In the genomic region with DNA sequence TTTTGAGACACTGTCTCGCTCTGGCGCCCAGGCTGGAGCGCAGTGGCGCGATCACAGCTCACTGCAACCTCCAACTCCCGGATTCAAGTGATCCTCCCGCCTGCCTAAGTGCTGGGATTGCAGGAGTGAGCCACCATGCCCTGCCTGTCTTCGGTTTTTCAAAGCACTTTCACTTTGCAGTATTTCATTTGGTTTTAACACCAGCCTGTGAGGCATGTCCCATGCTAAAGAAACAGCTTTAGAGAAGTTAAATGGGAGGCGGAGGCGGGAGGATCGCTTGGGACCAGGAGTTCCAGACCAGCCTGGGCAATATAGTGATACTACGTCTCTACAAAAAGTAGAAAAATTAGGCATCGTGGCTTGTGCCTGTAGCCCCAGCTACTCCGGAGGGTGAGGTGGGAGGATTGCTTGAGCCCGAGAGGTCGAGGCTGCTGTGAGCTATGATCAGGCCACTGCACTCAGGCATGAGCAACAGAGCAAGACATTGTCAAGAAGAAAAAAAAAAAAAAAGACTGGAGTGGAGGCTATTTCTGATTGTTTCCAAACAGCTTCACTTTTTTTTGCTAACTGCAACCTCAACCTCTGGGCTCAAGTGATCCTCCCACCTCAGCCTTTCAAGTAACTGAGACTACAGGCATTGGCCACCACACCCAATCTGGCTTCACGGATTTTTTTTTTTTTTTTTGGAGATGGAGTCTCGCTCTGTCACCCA, we compare ENCODE assay signal across 1 cellular context.
A peak's percentile ranks its signal among the peaks of the same experiment; 100 is the strongest.
TF ChIP-seq lines count a peak whose summit lies in the region.

No MANE protein-coding gene starts in this region.

TF ChIP-seq in GM12878, 131 proteins besides CTCF, POLR2A, EP300 and RAD21:
- TF ChIP-seq BMI1 (IDR thresholded peaks at IDR 0.05; ENCODE audit: borderline replicate concordance) (no peak), BCL11A (IDR thresholded peaks at IDR 0.05; ENCODE audit: low read depth, low read length) (no peak), CEBPB (IDR thresholded peaks at IDR 0.05; ENCODE audit: borderline replicate concordance in 1 of 2, low read depth in 2 of 2, low read length in 2 of 2) (no peak), ESRRA (IDR thresholded peaks at IDR 0.05; ENCODE audit: low read length) (no peak), SRF (IDR thresholded peaks at IDR 0.05; ENCODE audit: low read depth in 2 of 2, low read length in 2 of 2) (0 out of 4 replicates have a peak, but pooled peaks of 1 of the 2 experiments have one; percentile 52), IKZF2 (IDR thresholded peaks at IDR 0.05) (no peak), MTA2 (IDR thresholded peaks at IDR 0.05; ENCODE audit: low read depth) (no peak), SMC3 (IDR thresholded peaks at IDR 0.05; ENCODE audit: borderline replicate concordance, low read length) (no peak), GATAD2B (conservative IDR thresholded peaks at IDR 0.05; ENCODE audit: low read depth) (no peak), BRCA1 (IDR thresholded peaks at IDR 0.05; ENCODE audit: low read depth, low read length) (no peak), BHLHE40 (IDR thresholded peaks at IDR 0.05; ENCODE audit: borderline replicate concordance in 1 of 2, low read depth in 2 of 2, low read length in 1 of 2) (no peak), MYB (IDR thresholded peaks at IDR 0.05; ENCODE audit: borderline replicate concordance, low read depth, low read length) (no peak), IKZF1 (conservative IDR thresholded peaks at IDR 0.05) (no peak), TCF3 (IDR thresholded peaks at IDR 0.05; ENCODE audit: borderline replicate concordance, insufficient read depth, low read depth, low read length) (no peak), SPI1 (IDR thresholded peaks at IDR 0.05; ENCODE audit: borderline replicate concordance, insufficient read depth, low read depth, low read length) (no peak), ZNF217 (IDR thresholded peaks at IDR 0.05) (no peak), ZNF384 (IDR thresholded peaks at IDR 0.05; ENCODE audit: borderline replicate concordance, low read depth, low read length) (peak; percentile 58), KLF5 (IDR thresholded peaks at IDR 0.05; ENCODE audit: partially characterized antibody) (no peak), FOS (IDR thresholded peaks at IDR 0.05; ENCODE audit: borderline replicate concordance, extremely low read depth, insufficient read length) (no peak), CBX5 (IDR thresholded peaks at IDR 0.05; ENCODE audit: low read depth) (0 out of 2 replicates have a peak, but pooled peaks have one; percentile 11), MYC (IDR thresholded peaks at IDR 0.05; ENCODE audit: insufficient read depth, insufficient read length, insufficient replicate concordance, low read length, severe bottlenecking) (no peak)
- TF ChIP-seq, protein P1, sequence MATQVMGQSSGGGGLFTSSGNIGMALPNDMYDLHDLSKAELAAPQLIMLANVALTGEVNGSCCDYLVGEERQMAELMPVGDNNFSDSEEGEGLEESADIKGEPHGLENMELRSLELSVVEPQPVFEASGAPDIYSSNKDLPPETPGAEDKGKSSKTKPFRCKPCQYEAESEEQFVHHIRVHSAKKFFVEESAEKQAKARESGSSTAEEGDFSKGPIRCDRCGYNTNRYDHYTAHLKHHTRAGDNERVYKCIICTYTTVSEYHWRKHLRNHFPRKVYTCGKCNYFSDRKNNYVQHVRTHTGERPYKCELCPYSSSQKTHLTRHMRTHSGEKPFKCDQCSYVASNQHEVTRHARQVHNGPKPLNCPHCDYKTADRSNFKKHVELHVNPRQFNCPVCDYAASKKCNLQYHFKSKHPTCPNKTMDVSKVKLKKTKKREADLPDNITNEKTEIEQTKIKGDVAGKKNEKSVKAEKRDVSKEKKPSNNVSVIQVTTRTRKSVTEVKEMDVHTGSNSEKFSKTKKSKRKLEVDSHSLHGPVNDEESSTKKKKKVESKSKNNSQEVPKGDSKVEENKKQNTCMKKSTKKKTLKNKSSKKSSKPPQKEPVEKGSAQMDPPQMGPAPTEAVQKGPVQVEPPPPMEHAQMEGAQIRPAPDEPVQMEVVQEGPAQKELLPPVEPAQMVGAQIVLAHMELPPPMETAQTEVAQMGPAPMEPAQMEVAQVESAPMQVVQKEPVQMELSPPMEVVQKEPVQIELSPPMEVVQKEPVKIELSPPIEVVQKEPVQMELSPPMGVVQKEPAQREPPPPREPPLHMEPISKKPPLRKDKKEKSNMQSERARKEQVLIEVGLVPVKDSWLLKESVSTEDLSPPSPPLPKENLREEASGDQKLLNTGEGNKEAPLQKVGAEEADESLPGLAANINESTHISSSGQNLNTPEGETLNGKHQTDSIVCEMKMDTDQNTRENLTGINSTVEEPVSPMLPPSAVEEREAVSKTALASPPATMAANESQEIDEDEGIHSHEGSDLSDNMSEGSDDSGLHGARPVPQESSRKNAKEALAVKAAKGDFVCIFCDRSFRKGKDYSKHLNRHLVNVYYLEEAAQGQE (IDR thresholded peaks at IDR 0.05; ENCODE audit: low read depth, low read length): no peak
- TF ChIP-seq, protein P2, sequence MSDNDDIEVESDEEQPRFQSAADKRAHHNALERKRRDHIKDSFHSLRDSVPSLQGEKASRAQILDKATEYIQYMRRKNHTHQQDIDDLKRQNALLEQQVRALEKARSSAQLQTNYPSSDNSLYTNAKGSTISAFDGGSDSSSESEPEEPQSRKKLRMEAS (IDR thresholded peaks at IDR 0.05; ENCODE audit: low read depth, low read length): 0 out of 2 replicates have a peak, but pooled peaks have one; percentile 21
- TF ChIP-seq, protein P3, sequence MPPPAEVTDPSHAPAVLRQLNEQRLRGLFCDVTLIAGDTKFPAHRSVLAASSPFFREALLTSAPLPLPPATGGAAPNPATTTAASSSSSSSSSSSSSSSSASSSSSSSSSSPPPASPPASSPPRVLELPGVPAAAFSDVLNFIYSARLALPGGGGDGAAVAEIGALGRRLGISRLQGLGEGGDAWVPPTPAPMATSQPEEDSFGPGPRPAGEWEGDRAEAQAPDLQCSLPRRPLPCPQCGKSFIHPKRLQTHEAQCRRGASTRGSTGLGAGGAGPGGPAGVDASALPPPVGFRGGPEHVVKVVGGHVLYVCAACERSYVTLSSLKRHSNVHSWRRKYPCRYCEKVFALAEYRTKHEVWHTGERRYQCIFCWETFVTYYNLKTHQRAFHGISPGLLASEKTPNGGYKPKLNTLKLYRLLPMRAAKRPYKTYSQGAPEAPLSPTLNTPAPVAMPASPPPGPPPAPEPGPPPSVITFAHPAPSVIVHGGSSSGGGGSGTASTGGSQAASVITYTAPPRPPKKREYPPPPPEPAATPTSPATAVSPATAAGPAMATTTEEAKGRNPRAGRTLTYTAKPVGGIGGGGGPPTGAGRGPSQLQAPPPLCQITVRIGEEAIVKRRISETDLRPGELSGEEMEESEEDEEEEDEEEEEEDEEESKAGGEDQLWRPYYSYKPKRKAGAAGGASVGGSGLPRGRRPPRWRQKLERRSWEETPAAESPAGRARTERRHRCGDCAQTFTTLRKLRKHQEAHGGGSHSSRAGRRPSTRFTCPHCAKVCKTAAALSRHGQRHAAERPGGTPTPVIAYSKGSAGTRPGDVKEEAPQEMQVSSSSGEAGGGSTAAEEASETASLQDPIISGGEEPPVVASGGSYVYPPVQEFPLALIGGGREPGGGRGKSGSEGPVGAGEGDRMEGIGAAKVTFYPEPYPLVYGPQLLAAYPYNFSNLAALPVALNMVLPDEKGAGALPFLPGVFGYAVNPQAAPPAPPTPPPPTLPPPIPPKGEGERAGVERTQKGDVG (CRISPR knock-in tag; IDR thresholded peaks at IDR 0.05): no peak
- TF ChIP-seq, protein P4, sequence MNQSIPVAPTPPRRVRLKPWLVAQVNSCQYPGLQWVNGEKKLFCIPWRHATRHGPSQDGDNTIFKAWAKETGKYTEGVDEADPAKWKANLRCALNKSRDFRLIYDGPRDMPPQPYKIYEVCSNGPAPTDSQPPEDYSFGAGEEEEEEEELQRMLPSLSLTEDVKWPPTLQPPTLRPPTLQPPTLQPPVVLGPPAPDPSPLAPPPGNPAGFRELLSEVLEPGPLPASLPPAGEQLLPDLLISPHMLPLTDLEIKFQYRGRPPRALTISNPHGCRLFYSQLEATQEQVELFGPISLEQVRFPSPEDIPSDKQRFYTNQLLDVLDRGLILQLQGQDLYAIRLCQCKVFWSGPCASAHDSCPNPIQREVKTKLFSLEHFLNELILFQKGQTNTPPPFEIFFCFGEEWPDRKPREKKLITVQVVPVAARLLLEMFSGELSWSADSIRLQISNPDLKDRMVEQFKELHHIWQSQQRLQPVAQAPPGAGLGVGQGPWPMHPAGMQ (IDR thresholded peaks at IDR 0.05; ENCODE audit: borderline replicate concordance): no peak
- TF ChIP-seq, protein P5, sequence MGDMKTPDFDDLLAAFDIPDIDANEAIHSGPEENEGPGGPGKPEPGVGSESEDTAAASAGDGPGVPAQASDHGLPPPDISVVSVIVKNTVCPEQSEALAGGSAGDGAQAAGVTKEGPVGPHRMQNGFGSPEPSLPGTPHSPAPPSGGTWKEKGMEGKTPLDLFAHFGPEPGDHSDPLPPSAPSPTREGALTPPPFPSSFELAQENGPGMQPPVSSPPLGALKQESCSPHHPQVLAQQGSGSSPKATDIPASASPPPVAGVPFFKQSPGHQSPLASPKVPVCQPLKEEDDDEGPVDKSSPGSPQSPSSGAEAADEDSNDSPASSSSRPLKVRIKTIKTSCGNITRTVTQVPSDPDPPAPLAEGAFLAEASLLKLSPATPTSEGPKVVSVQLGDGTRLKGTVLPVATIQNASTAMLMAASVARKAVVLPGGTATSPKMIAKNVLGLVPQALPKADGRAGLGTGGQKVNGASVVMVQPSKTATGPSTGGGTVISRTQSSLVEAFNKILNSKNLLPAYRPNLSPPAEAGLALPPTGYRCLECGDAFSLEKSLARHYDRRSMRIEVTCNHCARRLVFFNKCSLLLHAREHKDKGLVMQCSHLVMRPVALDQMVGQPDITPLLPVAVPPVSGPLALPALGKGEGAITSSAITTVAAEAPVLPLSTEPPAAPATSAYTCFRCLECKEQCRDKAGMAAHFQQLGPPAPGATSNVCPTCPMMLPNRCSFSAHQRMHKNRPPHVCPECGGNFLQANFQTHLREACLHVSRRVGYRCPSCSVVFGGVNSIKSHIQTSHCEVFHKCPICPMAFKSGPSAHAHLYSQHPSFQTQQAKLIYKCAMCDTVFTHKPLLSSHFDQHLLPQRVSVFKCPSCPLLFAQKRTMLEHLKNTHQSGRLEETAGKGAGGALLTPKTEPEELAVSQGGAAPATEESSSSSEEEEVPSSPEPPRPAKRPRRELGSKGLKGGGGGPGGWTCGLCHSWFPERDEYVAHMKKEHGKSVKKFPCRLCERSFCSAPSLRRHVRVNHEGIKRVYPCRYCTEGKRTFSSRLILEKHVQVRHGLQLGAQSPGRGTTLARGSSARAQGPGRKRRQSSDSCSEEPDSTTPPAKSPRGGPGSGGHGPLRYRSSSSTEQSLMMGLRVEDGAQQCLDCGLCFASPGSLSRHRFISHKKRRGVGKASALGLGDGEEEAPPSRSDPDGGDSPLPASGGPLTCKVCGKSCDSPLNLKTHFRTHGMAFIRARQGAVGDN (IDR thresholded peaks at IDR 0.05): no peak
- TF ChIP-seq, protein P6, sequence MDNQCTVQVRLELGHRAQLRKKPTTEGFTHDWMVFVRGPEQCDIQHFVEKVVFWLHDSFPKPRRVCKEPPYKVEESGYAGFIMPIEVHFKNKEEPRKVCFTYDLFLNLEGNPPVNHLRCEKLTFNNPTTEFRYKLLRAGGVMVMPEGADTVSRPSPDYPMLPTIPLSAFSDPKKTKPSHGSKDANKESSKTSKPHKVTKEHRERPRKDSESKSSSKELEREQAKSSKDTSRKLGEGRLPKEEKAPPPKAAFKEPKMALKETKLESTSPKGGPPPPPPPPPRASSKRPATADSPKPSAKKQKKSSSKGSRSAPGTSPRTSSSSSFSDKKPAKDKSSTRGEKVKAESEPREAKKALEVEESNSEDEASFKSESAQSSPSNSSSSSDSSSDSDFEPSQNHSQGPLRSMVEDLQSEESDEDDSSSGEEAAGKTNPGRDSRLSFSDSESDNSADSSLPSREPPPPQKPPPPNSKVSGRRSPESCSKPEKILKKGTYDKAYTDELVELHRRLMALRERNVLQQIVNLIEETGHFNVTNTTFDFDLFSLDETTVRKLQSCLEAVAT (IDR thresholded peaks at IDR 0.05): peak; percentile 88
- TF ChIP-seq, protein P7, sequence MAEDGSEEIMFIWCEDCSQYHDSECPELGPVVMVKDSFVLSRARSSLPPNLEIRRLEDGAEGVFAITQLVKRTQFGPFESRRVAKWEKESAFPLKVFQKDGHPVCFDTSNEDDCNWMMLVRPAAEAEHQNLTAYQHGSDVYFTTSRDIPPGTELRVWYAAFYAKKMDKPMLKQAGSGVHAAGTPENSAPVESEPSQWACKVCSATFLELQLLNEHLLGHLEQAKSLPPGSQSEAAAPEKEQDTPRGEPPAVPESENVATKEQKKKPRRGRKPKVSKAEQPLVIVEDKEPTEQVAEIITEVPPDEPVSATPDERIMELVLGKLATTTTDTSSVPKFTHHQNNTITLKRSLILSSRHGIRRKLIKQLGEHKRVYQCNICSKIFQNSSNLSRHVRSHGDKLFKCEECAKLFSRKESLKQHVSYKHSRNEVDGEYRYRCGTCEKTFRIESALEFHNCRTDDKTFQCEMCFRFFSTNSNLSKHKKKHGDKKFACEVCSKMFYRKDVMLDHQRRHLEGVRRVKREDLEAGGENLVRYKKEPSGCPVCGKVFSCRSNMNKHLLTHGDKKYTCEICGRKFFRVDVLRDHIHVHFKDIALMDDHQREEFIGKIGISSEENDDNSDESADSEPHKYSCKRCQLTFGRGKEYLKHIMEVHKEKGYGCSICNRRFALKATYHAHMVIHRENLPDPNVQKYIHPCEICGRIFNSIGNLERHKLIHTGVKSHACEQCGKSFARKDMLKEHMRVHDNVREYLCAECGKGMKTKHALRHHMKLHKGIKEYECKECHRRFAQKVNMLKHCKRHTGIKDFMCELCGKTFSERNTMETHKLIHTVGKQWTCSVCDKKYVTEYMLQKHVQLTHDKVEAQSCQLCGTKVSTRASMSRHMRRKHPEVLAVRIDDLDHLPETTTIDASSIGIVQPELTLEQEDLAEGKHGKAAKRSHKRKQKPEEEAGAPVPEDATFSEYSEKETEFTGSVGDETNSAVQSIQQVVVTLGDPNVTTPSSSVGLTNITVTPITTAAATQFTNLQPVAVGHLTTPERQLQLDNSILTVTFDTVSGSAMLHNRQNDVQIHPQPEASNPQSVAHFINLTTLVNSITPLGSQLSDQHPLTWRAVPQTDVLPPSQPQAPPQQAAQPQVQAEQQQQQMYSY (CRISPR knock-in tag; IDR thresholded peaks at IDR 0.05): no peak
